Comparison of ENCODE assay signal across 1 cellular context in the genomic region with DNA sequence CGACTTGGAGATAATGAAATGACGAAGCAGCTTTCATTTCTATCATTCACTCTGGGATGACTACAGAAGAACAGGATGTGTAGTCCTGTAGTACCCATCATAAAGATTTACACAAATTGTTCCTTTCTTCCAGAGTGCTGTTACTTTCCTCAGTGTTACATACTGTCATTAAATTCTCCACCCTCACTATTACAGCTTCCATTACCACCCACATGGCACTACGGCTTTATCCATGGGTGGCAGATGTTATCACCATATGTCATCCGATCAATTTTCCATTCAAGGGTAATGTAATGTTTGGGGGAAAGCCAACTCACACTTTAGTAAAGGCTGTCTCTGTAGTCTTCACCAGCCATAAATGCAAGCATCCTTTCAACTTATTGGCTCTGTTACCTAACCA.
TF ChIP-seq lines count a peak whose summit lies in the region.

No MANE protein-coding gene starts in this region.

TF ChIP-seq in HEK293T, 16 proteins besides CTCF, POLR2A, EP300 and RAD21 (continued from another document):
- TF ChIP-seq, protein P1, sequence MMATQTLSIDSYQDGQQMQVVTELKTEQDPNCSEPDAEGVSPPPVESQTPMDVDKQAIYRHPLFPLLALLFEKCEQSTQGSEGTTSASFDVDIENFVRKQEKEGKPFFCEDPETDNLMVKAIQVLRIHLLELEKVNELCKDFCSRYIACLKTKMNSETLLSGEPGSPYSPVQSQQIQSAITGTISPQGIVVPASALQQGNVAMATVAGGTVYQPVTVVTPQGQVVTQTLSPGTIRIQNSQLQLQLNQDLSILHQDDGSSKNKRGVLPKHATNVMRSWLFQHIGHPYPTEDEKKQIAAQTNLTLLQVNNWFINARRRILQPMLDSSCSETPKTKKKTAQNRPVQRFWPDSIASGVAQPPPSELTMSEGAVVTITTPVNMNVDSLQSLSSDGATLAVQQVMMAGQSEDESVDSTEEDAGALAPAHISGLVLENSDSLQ (IDR thresholded peaks at IDR 0.05), result peak; percentile 46; the same call in 1 of the 2 replicates
- TF ChIP-seq NFRKB (IDR thresholded peaks at IDR 0.05), result no peak
- TF ChIP-seq L3MBTL2 (conservative IDR thresholded peaks at IDR 0.05), result no peak
TF ChIP-seq in HEK293T: peak in this region for 2.
